Comparison of ENCODE assay signal across 19 cellular contexts in genomic region chr18:58694720-58695468, GRCh38. TPM values are rescaled to one million over a fixed set of nuclear protein-coding genes. Genes with fewer than 3 reads are reported as not detected.
A peak's percentile ranks its signal among the peaks of the same experiment; 100 is the strongest.
DNase-seq lines count a peak whose midpoint lies in the region; ATAC-seq and TF ChIP-seq lines count a peak whose summit lies in the region.
"Had no signal": no experiment of that assay in that cellular context is flagged by ENCODE, and none has a peak within 500 bp of the region (broad histone marks: within the 10 kb centered on the region; RNA-seq: fewer than 3 reads in every experiment).

No MANE protein-coding gene starts in this region.

- peaks cover 11 to 26% of the 10 kb centered on the region in 2 donors for H3K36me3 Mint-ChIP-seq in activated T-cell treated with anti-CD3 and anti-CD28 coated beads, Interleukin-2, amount 50 U/mL, for 72 hours (ENCODE audit: insufficient read depth in 2 of 2)
- peaks cover 41% of the 10 kb centered on the region for H3K36me3 Mint-ChIP-seq in activated T-cell treated with anti-CD3 and anti-CD28 coated beads, Interleukin-2, amount 50 U/mL, for 4 hours (ENCODE audit: insufficient read depth)
- peaks cover 20% of the 10 kb centered on the region for H3K36me3 Mint-ChIP-seq in activated T-helper 17 cell treated with anti-CD3 and anti-CD28 coated beads, Interleukin-2, amount 50 U/mL, for 72 hours (ENCODE audit: low read depth)
- H3K36me3 Mint-ChIP-seq in mesothelial cell of epicardium = peaks cover 22% of the 10 kb centered on the region

- no peak for TF ChIP-seq CTCF in mesothelial cell of epicardium (IDR thresholded peaks at IDR 0.05; ENCODE audit: unreplicated experiment)

- ATAC-seq in activated T-cell treated with anti-CD3 and anti-CD28 coated beads, Interleukin-2, amount 50 U/mL, for 72 hours (replicated peaks in 1 of 2) = no peak
- ATAC-seq in activated T-cell treated with anti-CD3 and anti-CD28 coated beads, Interleukin-2, amount 50 U/mL, for 4 hours = no peak
- no peak for ATAC-seq in activated T-helper 17 cell treated with anti-CD3 and anti-CD28 coated beads, Interleukin-2, amount 50 U/mL, for 72 hours (replicated peaks)
- no peak for ATAC-seq in HG02571 (IDR thresholded peaks at IDR 0.05; ENCODE audit: unreplicated experiment)
- ATAC-seq in GM18909 (IDR thresholded peaks at IDR 0.05; ENCODE audit: poor library complexity, unreplicated experiment) = no peak
- ATAC-seq: HCT116, left ventricle myocardium superior had no signal

- peak overlapping the region; percentile 39 for H3K27ac Mint-ChIP-seq in activated T-cell treated with anti-CD3 and anti-CD28 coated beads, Interleukin-2, amount 50 U/mL, for 72 hours
- H3K27ac Mint-ChIP-seq in activated T-helper 17 cell treated with anti-CD3 and anti-CD28 coated beads, Interleukin-2, amount 50 U/mL, for 72 hours = peak overlapping the region; percentile 87
- H3K27ac Mint-ChIP-seq in mesothelial cell of epicardium = peak overlapping the region; percentile 54

- no peak for DNase-seq in activated T-cell treated with anti-CD3 and anti-CD28 coated beads, Interleukin-2, amount 50 U/mL, for 72 hours
- no peak for DNase-seq in activated T-cell treated with anti-CD3 and anti-CD28 coated beads, Interleukin-2, amount 50 U/mL, for 4 hours
- DNase-seq in HUDEP-2 (lab: John Stamatoyannopoulos, UW; ENCODE audit: unreplicated experiment in 76 of 76) (peak in 72 of 76 experiments; percentile 7 to 96 (median 66)), mesothelial cell of epicardium (ENCODE audit: low spot score in 2 of 2, unreplicated experiment in 2 of 2) (no peak), middle frontal gyrus (ENCODE audit: extremely low spot score, low spot score) (no peak)
- DNase-seq: ACHN, heart left ventricle, immature natural killer cell, KG1, left ventricle myocardium superior, NCI-H2029 treated with DMSO at 0.1 percent for 48 hours, NCI-H510A, retina, thyroid gland had no signal

- H3K9me3 Mint-ChIP-seq in activated T-cell treated with anti-CD3 and anti-CD28 coated beads, Interleukin-2, amount 50 U/mL, for 72 hours = peaks cover 0 to 2% of the 10 kb centered on the region in 2 donors
- H3K9me3 Mint-ChIP-seq in activated T-cell treated with anti-CD3 and anti-CD28 coated beads, Interleukin-2, amount 50 U/mL, for 4 hours = no peaks in the 10 kb centered on the region
- H3K9me3 Mint-ChIP-seq in activated T-helper 17 cell treated with anti-CD3 and anti-CD28 coated beads, Interleukin-2, amount 50 U/mL, for 72 hours = no peaks in the 10 kb centered on the region
- H3K9me3 Mint-ChIP-seq in mesothelial cell of epicardium = no peaks in the 10 kb centered on the region
- H3K9me3 Mint-ChIP-seq: activated T-helper 2 cell treated with anti-CD3 and anti-CD28 coated beads, Interferon-gamma antibody, Interleukin-2, Interleukin-4, amounts not matched to agents 10 μg/mL and 5 μg/mL and 100 μg/mL, durations not matched to agents 14 hours and 24 hours and 36 hours; immature natural killer cell had no signal

- peaks cover 2% of the 10 kb centered on the region for H3K4me1 Mint-ChIP-seq in activated T-cell treated with anti-CD3 and anti-CD28 coated beads, Interleukin-2, amount 50 U/mL, for 72 hours (ENCODE audit: low read depth)
- peaks cover 56% of the 10 kb centered on the region for H3K4me1 Mint-ChIP-seq in activated T-cell treated with anti-CD3 and anti-CD28 coated beads, Interleukin-2, amount 50 U/mL, for 4 hours (ENCODE audit: low read depth)
- peaks cover 58% of the 10 kb centered on the region for H3K4me1 Mint-ChIP-seq in activated T-helper 17 cell treated with anti-CD3 and anti-CD28 coated beads, Interleukin-2, amount 50 U/mL, for 72 hours
- peaks cover 26% of the 10 kb centered on the region for H3K4me1 Mint-ChIP-seq in mesothelial cell of epicardium

- H3K27me3 Mint-ChIP-seq in activated T-cell treated with anti-CD3 and anti-CD28 coated beads, Interleukin-2, amount 50 U/mL, for 72 hours (ENCODE audit: low read depth) = no peaks in the 10 kb centered on the region
- no peaks in the 10 kb centered on the region for H3K27me3 Mint-ChIP-seq in activated T-cell treated with anti-CD3 and anti-CD28 coated beads, Interleukin-2, amount 50 U/mL, for 4 hours (ENCODE audit: low read depth)
- H3K27me3 Mint-ChIP-seq in activated T-helper 17 cell treated with anti-CD3 and anti-CD28 coated beads, Interleukin-2, amount 50 U/mL, for 72 hours = no peaks in the 10 kb centered on the region
- H3K27me3 Mint-ChIP-seq in mesothelial cell of epicardium (ENCODE audit: low read depth) = no peaks in the 10 kb centered on the region

- H3K4me3 Mint-ChIP-seq in activated T-cell treated with anti-CD3 and anti-CD28 coated beads, Interleukin-2, amount 50 U/mL, for 72 hours = peak overlapping the region in 1 of 2 donors; percentile 78
- H3K4me3 Mint-ChIP-seq in activated T-cell treated with anti-CD3 and anti-CD28 coated beads, Interleukin-2, amount 50 U/mL, for 4 hours = no peak overlapping the region
- no peak overlapping the region for H3K4me3 Mint-ChIP-seq in activated T-helper 17 cell treated with anti-CD3 and anti-CD28 coated beads, Interleukin-2, amount 50 U/mL, for 72 hours
- no peak overlapping the region for H3K4me3 Mint-ChIP-seq in mesothelial cell of epicardium
- H3K4me3 Mint-ChIP-seq: immature natural killer cell had no signal

RNA-seq across cellular contexts. Expression of gene MALT1, which starts 23.6 kb away (rescaled TPM):
- 10 to 100 TPM; 40.8 to 50.6 TPM for total RNA-seq in activated T-cell treated with anti-CD3 and anti-CD28 coated beads, Interleukin-2, amount 50 U/mL, for 72 hours
- 10 to 100 TPM; 31.1 to 49.3 (median 39.8) TPM for total RNA-seq in activated T-cell treated with anti-CD3 and anti-CD28 coated beads, Interleukin-2, amount 50 U/mL, for 4 hours
- 10 to 100 TPM; 45.3 to 92.3 TPM for total RNA-seq in activated T-helper 17 cell treated with anti-CD3 and anti-CD28 coated beads, Interleukin-2, amount 50 U/mL, for 72 hours
- 24.3 to 25.8 TPM (median 25.3 TPM) in 3 replicates for total RNA-seq in mesothelial cell of epicardium

Comparison
In these comparisons a context has a peak if more than half of its experiments do, and no peak if none do; other contexts are left out.
1. DNase-seq: peak in HUDEP-2 (72 of 76); none in activated T-cell treated with anti-CD3 and anti-CD28 coated beads, Interleukin-2, amount 50 U/mL, for 72 hours (0 of 2), activated T-cell treated with anti-CD3 and anti-CD28 coated beads, Interleukin-2, amount 50 U/mL, for 4 hours (single experiment), mesothelial cell of epicardium (0 of 2) and middle frontal gyrus (single experiment).
2. Peak in every context shown above with its lines, with median percentiles within 50 percentile points of each other: H3K27ac Mint-ChIP-seq.